1 cellular context compared by ENCODE assay signal in the genomic region with DNA sequence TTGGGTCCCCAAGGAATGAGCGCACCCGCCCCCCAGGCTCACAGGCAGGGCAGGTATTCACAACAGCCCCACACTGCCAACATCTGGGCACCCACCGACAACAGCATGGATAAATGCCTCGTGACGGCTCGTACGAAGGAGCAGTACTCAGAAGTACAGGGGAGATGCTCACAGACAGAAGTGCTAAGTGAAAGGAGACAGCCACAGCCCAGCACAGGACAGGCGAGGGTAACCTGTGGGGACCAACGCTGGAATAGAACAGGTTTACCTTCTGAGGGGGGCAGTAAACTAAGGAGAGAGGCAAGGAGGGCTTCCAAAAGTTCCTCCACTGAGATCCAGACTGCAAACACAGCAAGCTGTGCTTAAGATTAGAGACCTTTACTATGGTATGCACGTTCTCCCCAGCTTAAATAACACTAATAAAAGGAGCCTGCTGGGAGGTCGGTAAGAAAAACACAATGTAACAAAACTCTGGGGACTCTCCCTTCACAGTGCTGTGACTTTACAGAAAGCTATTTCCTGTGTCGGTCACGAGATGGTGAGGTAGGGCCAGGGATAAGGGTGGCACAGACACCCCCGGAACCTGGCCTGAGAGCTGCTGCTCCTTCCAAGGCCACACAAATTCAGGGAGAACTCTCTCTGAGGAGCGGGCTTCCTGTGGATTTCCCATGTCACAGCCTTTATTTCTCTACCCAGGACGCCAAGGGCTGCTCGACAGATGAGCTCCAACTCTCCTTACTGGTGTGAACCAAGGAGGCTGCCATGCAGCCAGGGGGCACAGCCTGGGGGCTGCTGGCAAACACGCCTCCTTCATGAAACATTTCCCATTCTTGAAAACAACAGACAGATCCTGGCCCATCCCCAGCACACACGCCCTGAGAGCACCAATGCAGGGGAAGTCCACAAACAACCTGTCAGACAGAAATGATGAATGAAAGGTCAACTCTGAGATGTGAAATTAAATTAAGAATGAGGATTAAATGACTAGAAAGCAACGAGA.
TF ChIP-seq lines count a peak whose summit lies in the region.

No MANE protein-coding gene starts in this region.

TF ChIP-seq in GM23338, 12 proteins besides CTCF, POLR2A, EP300 and RAD21 (continued from another document):
- TF ChIP-seq, protein P1, sequence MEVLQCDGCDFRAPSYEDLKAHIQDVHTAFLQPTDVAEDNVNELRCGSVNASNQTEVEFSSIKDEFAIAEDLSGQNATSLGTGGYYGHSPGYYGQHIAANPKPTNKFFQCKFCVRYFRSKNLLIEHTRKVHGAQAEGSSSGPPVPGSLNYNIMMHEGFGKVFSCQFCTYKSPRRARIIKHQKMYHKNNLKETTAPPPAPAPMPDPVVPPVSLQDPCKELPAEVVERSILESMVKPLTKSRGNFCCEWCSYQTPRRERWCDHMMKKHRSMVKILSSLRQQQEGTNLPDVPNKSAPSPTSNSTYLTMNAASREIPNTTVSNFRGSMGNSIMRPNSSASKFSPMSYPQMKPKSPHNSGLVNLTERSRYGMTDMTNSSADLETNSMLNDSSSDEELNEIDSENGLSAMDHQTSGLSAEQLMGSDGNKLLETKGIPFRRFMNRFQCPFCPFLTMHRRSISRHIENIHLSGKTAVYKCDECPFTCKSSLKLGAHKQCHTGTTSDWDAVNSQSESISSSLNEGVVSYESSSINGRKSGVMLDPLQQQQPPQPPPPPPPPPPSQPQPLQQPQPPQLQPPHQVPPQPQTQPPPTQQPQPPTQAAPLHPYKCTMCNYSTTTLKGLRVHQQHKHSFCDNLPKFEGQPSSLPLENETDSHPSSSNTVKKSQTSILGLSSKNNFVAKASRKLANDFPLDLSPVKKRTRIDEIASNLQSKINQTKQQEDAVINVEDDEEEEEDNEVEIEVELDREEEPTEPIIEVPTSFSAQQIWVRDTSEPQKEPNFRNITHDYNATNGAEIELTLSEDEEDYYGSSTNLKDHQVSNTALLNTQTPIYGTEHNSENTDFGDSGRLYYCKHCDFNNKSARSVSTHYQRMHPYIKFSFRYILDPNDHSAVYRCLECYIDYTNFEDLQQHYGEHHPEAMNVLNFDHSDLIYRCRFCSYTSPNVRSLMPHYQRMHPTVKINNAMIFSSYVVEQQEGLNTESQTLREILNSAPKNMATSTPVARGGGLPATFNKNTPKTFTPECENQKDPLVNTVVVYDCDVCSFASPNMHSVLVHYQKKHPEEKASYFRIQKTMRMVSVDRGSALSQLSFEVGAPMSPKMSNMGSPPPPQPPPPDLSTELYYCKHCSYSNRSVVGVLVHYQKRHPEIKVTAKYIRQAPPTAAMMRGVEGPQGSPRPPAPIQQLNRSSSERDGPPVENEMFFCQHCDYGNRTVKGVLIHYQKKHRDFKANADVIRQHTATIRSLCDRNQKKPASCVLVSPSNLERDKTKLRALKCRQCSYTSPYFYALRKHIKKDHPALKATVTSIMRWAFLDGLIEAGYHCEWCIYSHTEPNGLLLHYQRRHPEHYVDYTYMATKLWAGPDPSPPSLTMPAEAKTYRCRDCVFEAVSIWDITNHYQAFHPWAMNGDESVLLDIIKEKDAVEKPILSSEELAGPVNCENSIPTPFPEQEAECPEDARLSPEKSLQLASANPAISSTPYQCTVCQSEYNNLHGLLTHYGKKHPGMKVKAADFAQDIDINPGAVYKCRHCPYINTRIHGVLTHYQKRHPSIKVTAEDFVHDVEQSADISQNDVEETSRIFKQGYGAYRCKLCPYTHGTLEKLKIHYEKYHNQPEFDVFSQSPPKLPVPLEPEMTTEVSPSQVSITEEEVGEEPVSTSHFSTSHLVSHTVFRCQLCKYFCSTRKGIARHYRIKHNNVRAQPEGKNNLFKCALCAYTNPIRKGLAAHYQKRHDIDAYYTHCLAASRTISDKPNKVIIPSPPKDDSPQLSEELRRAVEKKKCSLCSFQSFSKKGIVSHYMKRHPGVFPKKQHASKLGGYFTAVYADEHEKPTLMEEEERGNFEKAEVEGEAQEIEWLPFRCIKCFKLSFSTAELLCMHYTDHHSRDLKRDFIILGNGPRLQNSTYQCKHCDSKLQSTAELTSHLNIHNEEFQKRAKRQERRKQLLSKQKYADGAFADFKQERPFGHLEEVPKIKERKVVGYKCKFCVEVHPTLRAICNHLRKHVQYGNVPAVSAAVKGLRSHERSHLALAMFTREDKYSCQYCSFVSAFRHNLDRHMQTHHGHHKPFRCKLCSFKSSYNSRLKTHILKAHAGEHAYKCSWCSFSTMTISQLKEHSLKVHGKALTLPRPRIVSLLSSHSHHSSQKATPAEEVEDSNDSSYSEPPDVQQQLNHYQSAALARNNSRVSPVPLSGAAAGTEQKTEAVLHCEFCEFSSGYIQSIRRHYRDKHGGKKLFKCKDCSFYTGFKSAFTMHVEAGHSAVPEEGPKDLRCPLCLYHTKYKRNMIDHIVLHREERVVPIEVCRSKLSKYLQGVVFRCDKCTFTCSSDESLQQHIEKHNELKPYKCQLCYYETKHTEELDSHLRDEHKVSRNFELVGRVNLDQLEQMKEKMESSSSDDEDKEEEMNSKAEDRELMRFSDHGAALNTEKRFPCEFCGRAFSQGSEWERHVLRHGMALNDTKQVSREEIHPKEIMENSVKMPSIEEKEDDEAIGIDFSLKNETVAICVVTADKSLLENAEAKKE (CRISPR knock-in tag; IDR thresholded peaks at IDR 0.05): no peak
- TF ChIP-seq CREB1 (CRISPR knock-in tag; IDR thresholded peaks at IDR 0.05; ENCODE audit: low read depth) (no peak), NANOG (IDR thresholded peaks at IDR 0.05; ENCODE audit: borderline replicate concordance) (no peak)
